In the genomic region with DNA sequence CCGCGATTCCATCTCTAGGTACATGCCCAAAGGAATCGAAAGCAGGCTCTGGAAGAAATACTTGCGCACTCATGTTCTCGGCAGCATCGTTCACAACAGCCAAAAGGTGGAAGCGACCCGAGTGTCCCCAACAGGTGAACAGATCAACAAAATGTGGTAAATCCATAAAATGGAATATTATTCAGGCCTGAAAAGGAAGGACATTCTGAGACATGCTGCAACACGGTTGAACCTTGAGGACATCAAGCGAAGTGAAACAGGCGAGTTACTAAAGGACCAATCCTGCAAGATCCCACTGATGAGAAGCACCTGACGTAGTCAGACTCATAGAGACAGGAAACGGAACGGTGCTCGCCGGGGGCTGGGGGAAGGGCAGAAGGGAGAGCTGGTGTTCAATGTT, we compare ENCODE assay signal across 31 cellular contexts. TPM values are rescaled to one million over a fixed set of nuclear protein-coding genes. Genes with fewer than 3 reads are reported as not detected.
DNase-seq lines count a peak whose midpoint lies in the region; ATAC-seq, FAIRE-seq and TF ChIP-seq lines count a peak whose summit lies in the region.
"Had no signal": no experiment of that assay in that cellular context is flagged by ENCODE, and none has a peak within 500 bp of the region (broad histone marks: within the 10 kb centered on the region; RNA-seq: fewer than 3 reads in every experiment).

No MANE protein-coding gene starts in this region.

- intact Hi-C loops in Right ventricle myocardium inferior (cut with DNase I) = no loop called here
- intact Hi-C loops in cardiac septum (cut with DNase I) = no loop called here
- intact Hi-C loops in K562 (cut with micrococcal nuclease) = no loop called here

- no peak for TF ChIP-seq CTCF in SK-N-SH (IDR thresholded peaks at IDR 0.05)
- TF ChIP-seq CTCF in K562 (IDR thresholded peaks at IDR 0.05 in 2 of 3, conservative IDR thresholded peaks at IDR 0.05 in 1 of 3; ENCODE audit: insufficient read depth in 2 of 3, low read depth in 1 of 3, low read length in 3 of 3) = no peak

- H3K4me3 ChIP-seq in SK-N-SH (ENCODE audit: low read depth in 2 of 2, low read length in 1 of 2) (no peak overlapping the region), K562 (no peak overlapping the region)
- H3K4me3 ChIP-seq: BLaER1, GM12878 had no signal

- no peaks in the 10 kb centered on the region for H3K4me1 ChIP-seq in SK-N-SH (ENCODE audit: control insufficient read depth in 1 of 2, insufficient read depth in 2 of 2, low read depth in 1 of 2, low read length in 1 of 2)
- peaks cover 0 to 11% of the 10 kb centered on the region in 2 experiments; a peak in 2 of 5 replicates for H3K4me1 ChIP-seq in K562 (replicated peaks in 1 of 2; ENCODE audit: control insufficient read depth in 2 of 2, insufficient read depth in 2 of 2, low read length in 2 of 2)
- H3K4me1 ChIP-seq: BE2C had no signal

- FAIRE-seq in K562 (lab: Jason Lieb, UNC) = no peak
- FAIRE-seq: GM12878, GM12892, GM18507 had no signal

- H3K9ac ChIP-seq in SK-N-SH (no peak overlapping the region), K562 (ENCODE audit: insufficient read depth in 1 of 2, low read depth in 2 of 2, low read length in 2 of 2) (no peak overlapping the region)
- H3K9ac ChIP-seq: BLaER1 had no signal

- H3K27ac ChIP-seq in SK-N-SH (ENCODE audit: low read depth in 2 of 2, low read length in 1 of 2) = no peak overlapping the region
- no peak overlapping the region for H3K27ac ChIP-seq in K562 (ENCODE audit: extremely low read depth, low read depth, low read length)
- H3K27ac ChIP-seq: 22Rv1, BLaER1 had no signal

- H2AFZ ChIP-seq in SK-N-SH (ENCODE audit: low read depth) (no peak overlapping the region), K562 (ENCODE audit: low read depth, low read length) (no peak overlapping the region)

- no peaks in the 10 kb centered on the region for H3K27me3 ChIP-seq in SK-N-SH (ENCODE audit: insufficient read depth)
- peaks cover 2 to 31% of the 10 kb centered on the region in 2 experiments; a peak in 2 of 5 replicates for H3K27me3 ChIP-seq in K562 (ENCODE audit: control insufficient read depth in 2 of 2, insufficient read depth in 2 of 2, low read length in 2 of 2)
- H3K27me3 ChIP-seq: BE2C, BLaER1 had no signal

- H3F3A ChIP-seq in SK-N-SH (replicated peaks; ENCODE audit: insufficient read depth) = no peaks in the 10 kb centered on the region

- POLR2A ChIA-PET in SK-N-SH (lab: Yijun Ruan, JAX) (no interaction called here), K562 (lab: Yijun Ruan, JAX) (no interaction called here)

- CTCF ChIA-PET in SK-N-SH (lab: Yijun Ruan, JAX) = interaction anchor here (1.3 to 2.1 kb wide), 2 partner anchors 8 to 17 kb away, joined by 3 to 6 read pairs; a partner anchor contains a TSS
- CTCF ChIA-PET in K562 (lab: Yijun Ruan, JAX; ENCODE audit: low intra/inter-chr PET ratio) = no interaction called here

- H3K9me3 ChIP-seq in SK-N-SH (no peaks in the 10 kb centered on the region), K562 (replicated peaks; ENCODE audit: control insufficient read depth, insufficient read depth, low read depth, low read length) (no peaks in the 10 kb centered on the region)
- H3K9me3 ChIP-seq: BE2C, BLaER1 had no signal

- 75% methylated on average over 16 of the region's 16 CpGs for WGBS in SK-N-SH (ENCODE audit: low lambda C conversion rate)
- WGBS in K562 (ENCODE audit: insufficient coverage, low coverage, missing lambda C conversion rate) = 24% methylated on average over 15 of the region's 16 CpGs

- TF ChIP-seq EP300 in SK-N-SH (IDR thresholded peaks at IDR 0.05; ENCODE audit: borderline replicate concordance in 1 of 2, low read depth in 1 of 2, low read length in 1 of 2) (no peak), K562 (IDR thresholded peaks at IDR 0.05; ENCODE audit: low read length) (no peak)

- TF ChIP-seq RAD21 in SK-N-SH (IDR thresholded peaks at IDR 0.05; ENCODE audit: low read length) (no peak), K562 (CRISPR knock-in tag; conservative IDR thresholded peaks at IDR 0.05 in 1 of 2, IDR thresholded peaks at IDR 0.05 in 1 of 2) (no peak)

- H3K36me3 ChIP-seq in SK-N-SH (replicated peaks in 1 of 2; ENCODE audit: control insufficient read depth in 1 of 2, insufficient read depth in 2 of 2, low read length in 1 of 2) = no peaks in the 10 kb centered on the region
- no peaks in the 10 kb centered on the region for H3K36me3 ChIP-seq in K562 (ENCODE audit: control insufficient read depth, insufficient read depth, low read length)
- H3K36me3 ChIP-seq: BE2C, BLaER1 had no signal

- no peaks in the 10 kb centered on the region for H3K9me1 ChIP-seq in K562 (ENCODE audit: control insufficient read depth, insufficient read depth, low read length)

- no TSS peak for BruUV-seq in K562 (replicated peaks; lab: Mats Ljungman, UMichigan)

- DNase-seq in SK-N-SH (no peak), Right ventricle myocardium inferior (ENCODE audit: missing footprints) (peak; percentile 45), cardiac septum (ENCODE audit: low spot score) (no peak), K562 (ENCODE audit: extremely low read depth in 1 of 4, low spot score in 3 of 4) (no peak), HT-29 (ENCODE audit: low spot score) (no peak)
- DNase-seq: ACHN; BE2C; C1 segment of cervical spinal cord; CD4-positive, alpha-beta memory T cell; CD4-positive, CD25-positive, alpha-beta regulatory T cell; CD8-positive, alpha-beta memory T cell; COR-L47; DMS 273 treated with DMSO at 0.1 percent for 48 hours; DMS153; DMS53; DMS79; DND-41; EL; GDM1 had no signal

- no peak for TF ChIP-seq POLR2A in K562 (conservative IDR thresholded peaks at IDR 0.05)

- in situ Hi-C loops in K562 (cut with MboI) = no loop called here

- H3K9me2 ChIP-seq in SK-N-SH = no peaks in the 10 kb centered on the region

- no peak for ATAC-seq in SK-N-SH treated with all-trans-retinoic acid at 6 μM for 48 hours
- ATAC-seq in Right ventricle myocardium inferior = no peak
- no peak for ATAC-seq in K562
- ATAC-seq: GM12878 had no signal

- H3K4me2 ChIP-seq in SK-N-SH = no peak overlapping the region
- no peak overlapping the region for H3K4me2 ChIP-seq in K562 (ENCODE audit: insufficient read depth, low read length)
- H3K4me2 ChIP-seq: BLaER1 had no signal

- H3K79me2 ChIP-seq in SK-N-SH (ENCODE audit: insufficient read depth) (no peaks in the 10 kb centered on the region), K562 (ENCODE audit: control insufficient read depth, insufficient read depth, low read length) (no peaks in the 10 kb centered on the region)

- H4K20me1 ChIP-seq in SK-N-SH (ENCODE audit: insufficient read depth) = no peaks in the 10 kb centered on the region
- no peaks in the 10 kb centered on the region for H4K20me1 ChIP-seq in K562 (replicated peaks; ENCODE audit: control insufficient read depth, insufficient read depth, low read length)
- H4K20me1 ChIP-seq: BLaER1 had no signal

TF ChIP-seq in SK-N-SH treated with all-trans-retinoic acid at 6 μM for 48 hours, 23 proteins besides CTCF, POLR2A, EP300 and RAD21 (continues in another document):
- no peak for TF ChIP-seq ESRRG (CRISPR knock-in tag; IDR thresholded peaks at IDR 0.05)
- peak; percentile 74 for TF ChIP-seq ZNF8 (CRISPR knock-in tag; IDR thresholded peaks at IDR 0.05)
- no peak for TF ChIP-seq ZNF565 (CRISPR knock-in tag; conservative IDR thresholded peaks at IDR 0.05; ENCODE audit: low read depth)
- TF ChIP-seq BACH2 (CRISPR knock-in tag; IDR thresholded peaks at IDR 0.05; ENCODE audit: borderline replicate concordance) = no peak

TF ChIP-seq in SK-N-SH, 30 proteins besides CTCF, POLR2A, EP300 and RAD21 (continues in another document):
- no peak for TF ChIP-seq GABPA (IDR thresholded peaks at IDR 0.05; ENCODE audit: low read depth)
- no peak for TF ChIP-seq ELF1 (IDR thresholded peaks at IDR 0.05)
- no peak for TF ChIP-seq NRF1 (IDR thresholded peaks at IDR 0.05; ENCODE audit: low read depth, low read length)
- TF ChIP-seq TAF1 (IDR thresholded peaks at IDR 0.05; ENCODE audit: borderline replicate concordance, low read depth, low read length) = no peak
- TF ChIP-seq MXI1 (IDR thresholded peaks at IDR 0.05; ENCODE audit: low read depth, low read length) = no peak
- TF ChIP-seq NFIC (IDR thresholded peaks at IDR 0.05; ENCODE audit: borderline replicate concordance) = no peak
- TF ChIP-seq RFX5 (IDR thresholded peaks at IDR 0.05; ENCODE audit: low read length) = no peak
- no peak for TF ChIP-seq SMC3 (IDR thresholded peaks at IDR 0.05; ENCODE audit: low read depth, low read length)

TF ChIP-seq in K562, 482 proteins besides CTCF, POLR2A, EP300 and RAD21:
- no peak for TF ChIP-seq POU5F1 (IDR thresholded peaks at IDR 0.05; ENCODE audit: borderline replicate concordance, low read depth, low read length, partially characterized antibody)
- peak; percentile 78 for TF ChIP-seq ZNF146 (CRISPR knock-in tag; IDR thresholded peaks at IDR 0.05; ENCODE audit: unreplicated experiment)
- TF ChIP-seq JUND (IDR thresholded peaks at IDR 0.05; ENCODE audit: borderline replicate concordance, low read depth, low read length) = no peak
- TF ChIP-seq JUND (tag; IDR thresholded peaks at IDR 0.05; ENCODE audit: borderline replicate concordance, low read depth, low read length) = no peak
- TF ChIP-seq TCF7L2 (IDR thresholded peaks at IDR 0.05; ENCODE audit: low read depth, low read length) = no peak
- TF ChIP-seq ARNT (IDR thresholded peaks at IDR 0.05) = no peak
- peak; percentile 20 for TF ChIP-seq RBM25 (IDR thresholded peaks at IDR 0.05; ENCODE audit: low read depth, low read length, severe bottlenecking)

RNA-seq across cellular contexts. Expression of a gene that starts 17.5 kb away (rescaled TPM):
- polyA plus RNA-seq in SK-N-SH (2012; rRNA removed) (0.03 TPM in 1 of 2 replicates, not detected in the other), K562 (2011; rRNA removed) (not detected in 2 replicates), K562 (2014; fragmentation: Illumina TruSeq; extraction: Trizol) (not detected in 2 replicates), K562 (2014; fragmentation: Nextera tagmentation; extraction: Ambion mirVana) (not detected), K562 (2014; rRNA removed) (not detected in 2 replicates)
- polyA plus RNA-seq in SK-N-SH (2012; cell fraction: cytosol; rRNA removed) = 0.01 TPM in 2 replicates
- polyA plus RNA-seq in SK-N-SH (2012; cell fraction: nucleus; rRNA removed) = not detected in 2 replicates
- total RNA-seq in Right ventricle myocardium inferior (0.24 TPM), cardiac septum (not detected), K562 (2014; rRNA removed) (not detected in 2 replicates), K562 (2014; rRNA removed; fragmentation: Illumina TruSeq; extraction: Trizol) (not detected in 2 replicates), K562 (2015; rRNA removed; fragmentation: Illumina TruSeq; extraction: Trizol) (not detected in 2 replicates), K562 (2021) (not detected in 2 replicates)
- not detected in 2 replicates for total RNA-seq in K562 (2011; cell fraction: chromatin; rRNA removed; ENCODE audit: low replicate concordance)
- total RNA-seq in K562 (2011; cell fraction: nucleolus; rRNA removed) = not detected in 2 replicates
- not detected in 2 replicates for total RNA-seq in K562 (2011; cell fraction: nucleoplasm; rRNA removed)
- polyA plus RNA-seq in K562 (2011; cell fraction: cytosol; rRNA removed) = not detected in 2 replicates
- polyA plus RNA-seq in K562 (2011; cell fraction: nucleus; rRNA removed) = not detected in 2 replicates
- not detected in 2 replicates for polyA plus RNA-seq in K562 (2012)
- polyA minus RNA-seq in K562 (2011; rRNA and poly(A)+ RNA removed) = not detected in 2 replicates
- not detected in 2 replicates for polyA minus RNA-seq in K562 (2011; cell fraction: cytosol; rRNA and poly(A)+ RNA removed)
- not detected in 2 replicates for polyA minus RNA-seq in K562 (2011; cell fraction: nucleus; rRNA and poly(A)+ RNA removed)
- 0.03 and 0.60 TPM in 2 replicates for total RNA-seq in HT-29 (2014; rRNA removed; shearing (Covaris generic))
- total RNA-seq: A172; A673; CD4-positive, alpha-beta memory T cell; CD4-positive, CD25-positive, alpha-beta regulatory T cell; CD8-positive, alpha-beta memory T cell; Daoy; G401; GM12878 had no signal
- polyA plus RNA-seq: AG04450; CD14-positive monocyte; CD4-positive, alpha-beta memory T cell; CD4-positive, CD25-positive, alpha-beta regulatory T cell; CD8-positive, alpha-beta memory T cell; GM12878 had no signal
